Comparison of ENCODE assay signal across 27 cellular contexts in the genomic region with DNA sequence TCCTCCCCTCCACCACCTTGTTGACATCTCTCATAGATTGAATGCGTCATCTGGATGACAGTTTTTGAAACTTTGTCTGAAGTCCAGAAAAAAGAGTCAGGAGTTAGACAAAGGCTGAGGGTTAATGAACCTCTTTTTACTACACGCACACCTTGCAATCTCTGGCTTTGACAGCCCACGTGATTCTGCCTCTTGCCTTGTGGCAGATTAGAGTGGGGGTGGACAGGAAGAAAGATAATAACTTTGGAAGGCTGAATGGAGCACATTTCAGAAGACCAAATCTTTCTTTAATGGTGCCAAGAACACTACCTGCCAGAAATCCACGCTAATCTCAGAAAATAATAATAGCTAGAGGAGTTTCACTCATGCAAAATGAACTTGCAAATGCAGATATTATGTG.
"Had no signal": no experiment of that assay in that cellular context is flagged by ENCODE, and none has a peak within 500 bp of the region (broad histone marks: within the 10 kb centered on the region; RNA-seq: fewer than 3 reads in every experiment).

No MANE protein-coding gene starts in this region.

- FAIRE-seq: islet of Langerhans had no signal

- H3K79me2 ChIP-seq: parathyroid adenoma had no signal

- H3K4me3 ChIP-seq: lung, neural progenitor cell, psoas muscle, right lobe of liver, smooth muscle cell, stomach, testis, thyroid gland, transverse colon, upper lobe of left lung, vagina had no signal

- ATAC-seq: left lobe of liver; natural killer cell; psoas muscle; right lobe of liver; stimulated activated naive B cell treated with anti-CD40 and anti-IgM and Interleukin-4, amounts not matched to agents 10 μg/mL and 1 μg/mL and 100 μg/mL, for 72 hours; stimulated activated naive CD8-positive, alpha-beta T cell treated with anti-CD3 and anti-CD28 coated beads, Interleukin-15, Interleukin-2, amounts not matched to agents 100 U/mL and 50 U/mL, for 24 hours had no signal

- H3K4me2 ChIP-seq: neural progenitor cell, smooth muscle cell had no signal

- DNase-seq: immature natural killer cell; mesendoderm; naive B cell; natural killer cell; nephron progenitor cell; occipital lobe; psoas muscle; right lobe of liver; stimulated activated CD4-positive, alpha-beta T cell treated with anti-CD3 and anti-CD28 coated beads, Interleukin-1b, Interleukin-23, amount 100 ng/mL, for 48 hours; stimulated activated CD4-positive, alpha-beta T cell treated with anti-CD3 and anti-CD28 coated beads, Interleukin-2, amount 100 ng/mL, for 48 hours; stimulated activated CD4-positive, alpha-beta T cell treated with anti-CD3 and anti-CD28 coated beads, Interleukin-4, amount 100 ng/mL, for 4 hours; stimulated activated CD8-positive, alpha-beta memory T cell treated with anti-CD3 and anti-CD28 coated beads, Interleukin-4, amount 100 ng/mL, for 48 hours; stimulated activated naive B cell treated with anti-CD40 and anti-IgM and Interleukin-4, amounts not matched to agents 10 μg/mL and 1 μg/mL and 100 μg/mL, for 72 hours; stimulated activated naive CD8-positive, alpha-beta T cell treated with anti-CD3 and anti-CD28 coated beads, Interleukin-15, Interleukin-2, amounts not matched to agents 100 U/mL and 50 U/mL, for 24 hours; stomach; testis; thyroid gland; transverse colon; upper lobe of left lung had no signal

- H3K9me3 ChIP-seq: neutrophil, psoas muscle, right lobe of liver, stomach, testis, thyroid gland, transverse colon, upper lobe of left lung, vagina had no signal

- H3K36me3 ChIP-seq: neural progenitor cell, neutrophil, right lobe of liver, stomach, thyroid gland, transverse colon, upper lobe of left lung, vagina had no signal

- H3K9ac ChIP-seq: neural progenitor cell, parathyroid adenoma had no signal

- H3K4me1 ChIP-seq: neural progenitor cell, parathyroid adenoma, psoas muscle, right lobe of liver, stomach, testis, thyroid gland, transverse colon, upper lobe of left lung, vagina had no signal

- H3K27me3 ChIP-seq: neural progenitor cell, neutrophil, right lobe of liver, stomach, testis, thyroid gland, transverse colon, upper lobe of left lung, vagina had no signal

- H3K27ac ChIP-seq: neural progenitor cell, neutrophil, parathyroid adenoma, psoas muscle, right lobe of liver, stomach, testis, thyroid gland, transverse colon, upper lobe of left lung, vagina had no signal

- H2AFZ ChIP-seq: neural progenitor cell, parathyroid adenoma had no signal
